In genomic region chr5:176995896-176996767, GRCh38 we compare ENCODE assay signal across 8 cellular contexts. TPM values are rescaled to one million over a fixed set of nuclear protein-coding genes. Genes with fewer than 3 reads are reported as not detected.
DNase-seq lines count a peak whose midpoint lies in the region; ATAC-seq and TF ChIP-seq lines count a peak whose summit lies in the region.

No MANE protein-coding gene starts in this region.

- peaks cover 42% of the 10 kb centered on the region for H3K36me3 Mint-ChIP-seq in WTC11

- peaks cover 27% of the 10 kb centered on the region for H3K9me3 Mint-ChIP-seq in WTC11

- TF ChIP-seq CTCF in WTC11 (IDR thresholded peaks at IDR 0.05), result no peak

- peaks cover 7% of the 10 kb centered on the region for H3K4me1 Mint-ChIP-seq in WTC11

- no peaks in the 10 kb centered on the region for H3K27me3 Mint-ChIP-seq in WTC11 (ENCODE audit: low read depth)

- DNase-seq in GM04504 (ENCODE audit: low read depth) (peak; percentile 70), WTC11 (ENCODE audit: low spot score) (no peak), myocyte (ENCODE audit: low read depth) (peak; percentile 34), DMS 273 treated with DMSO at 0.1 percent for 48 hours (lab: John Stamatoyannopoulos, UW) (no peak), NCI-H510A (lab: John Stamatoyannopoulos, UW) (no peak)
- DNase-seq in activated effector memory CD4-positive, alpha-beta T cell treated with Interleukin-2 at 50 U/mL for 16 hours, result no peak

- no peak overlapping the region for H3K4me3 Mint-ChIP-seq in WTC11

- POLR2A ChIA-PET in WTC11 (lab: Charles Lee), result no interaction called here

- CTCF ChIA-PET in WTC11 (lab: Charles Lee), result interaction anchor here (1.0 kb wide), 1 partner anchor 26 kb away, joined by 4 read pairs; the partner anchor contains the start of gene ZNF346

- H3K27ac Mint-ChIP-seq in WTC11, result peak overlapping the region; percentile 66

- peak; percentile 44 for ATAC-seq in GM21528 (IDR thresholded peaks at IDR 0.05; ENCODE audit: low FRiP score, unreplicated experiment)
- no peak for ATAC-seq in WTC11
- ATAC-seq in GM19463 (IDR thresholded peaks at IDR 0.05; ENCODE audit: unreplicated experiment), result no peak

TF ChIP-seq in WTC11, 78 proteins besides CTCF, POLR2A, EP300 and RAD21 (continues in another document):
- no peak for TF ChIP-seq IRF1 (CRISPR knock-in tag; IDR thresholded peaks at IDR 0.05)
- no peak for TF ChIP-seq CDX4 (CRISPR knock-in tag; IDR thresholded peaks at IDR 0.05; ENCODE audit: borderline replicate concordance)
- TF ChIP-seq GTF2I (CRISPR knock-in tag; conservative IDR thresholded peaks at IDR 0.05), result no peak
- no peak for TF ChIP-seq ZNF512 (CRISPR knock-in tag; IDR thresholded peaks at IDR 0.05; ENCODE audit: borderline replicate concordance)
- TF ChIP-seq E2F4 (CRISPR knock-in tag; IDR thresholded peaks at IDR 0.05; ENCODE audit: borderline replicate concordance, low read depth), result no peak
- no peak for TF ChIP-seq PRDM15 (CRISPR knock-in tag; IDR thresholded peaks at IDR 0.05)
- TF ChIP-seq ZNF281 (CRISPR knock-in tag; IDR thresholded peaks at IDR 0.05), result no peak
- no peak for TF ChIP-seq ESRRA (CRISPR knock-in tag; IDR thresholded peaks at IDR 0.05; ENCODE audit: borderline replicate concordance)
- TF ChIP-seq EMX1 (CRISPR knock-in tag; IDR thresholded peaks at IDR 0.05), result no peak
- no peak for TF ChIP-seq E2F1 (CRISPR knock-in tag; IDR thresholded peaks at IDR 0.05)
- no peak for TF ChIP-seq ZBTB43 (CRISPR knock-in tag; IDR thresholded peaks at IDR 0.05)
- no peak for TF ChIP-seq RELA (CRISPR knock-in tag; IDR thresholded peaks at IDR 0.05; ENCODE audit: borderline replicate concordance)
- TF ChIP-seq OVOL2 (CRISPR knock-in tag; IDR thresholded peaks at IDR 0.05; ENCODE audit: borderline replicate concordance), result no peak

RNA-seq across cellular contexts. Expression of gene UIMC1, which starts 10.4 kb away (rescaled TPM):
- total RNA-seq in WTC11 (2021) (44.4 to 48.0 TPM (median 46.1 TPM) in 3 replicates), myocyte (23.3 and 25.8 TPM in 2 replicates)
- 20.4 TPM for polyA plus RNA-seq in myocyte (2012)

RNA-seq across cellular contexts. Expression of gene ZNF346, which starts 26.4 kb away (rescaled TPM):
- total RNA-seq in WTC11 (2021) (18.4 to 25.4 TPM (median 19.4 TPM) in 3 replicates), myocyte (13.4 and 15.0 TPM in 2 replicates)
- 12.8 TPM for polyA plus RNA-seq in myocyte (2012)

Comparison
In these comparisons a context has a peak if more than half of its experiments do, and no peak if none do; other contexts are left out.
1. DNase-seq: peak in GM04504 (single experiment) and myocyte (single experiment); none in WTC11 (single experiment), activated effector memory CD4-positive, alpha-beta T cell treated with Interleukin-2 at 50 U/mL for 16 hours (single experiment), DMS 273 treated with DMSO at 0.1 percent for 48 hours (single experiment) and NCI-H510A (single experiment).